In the genomic region with DNA sequence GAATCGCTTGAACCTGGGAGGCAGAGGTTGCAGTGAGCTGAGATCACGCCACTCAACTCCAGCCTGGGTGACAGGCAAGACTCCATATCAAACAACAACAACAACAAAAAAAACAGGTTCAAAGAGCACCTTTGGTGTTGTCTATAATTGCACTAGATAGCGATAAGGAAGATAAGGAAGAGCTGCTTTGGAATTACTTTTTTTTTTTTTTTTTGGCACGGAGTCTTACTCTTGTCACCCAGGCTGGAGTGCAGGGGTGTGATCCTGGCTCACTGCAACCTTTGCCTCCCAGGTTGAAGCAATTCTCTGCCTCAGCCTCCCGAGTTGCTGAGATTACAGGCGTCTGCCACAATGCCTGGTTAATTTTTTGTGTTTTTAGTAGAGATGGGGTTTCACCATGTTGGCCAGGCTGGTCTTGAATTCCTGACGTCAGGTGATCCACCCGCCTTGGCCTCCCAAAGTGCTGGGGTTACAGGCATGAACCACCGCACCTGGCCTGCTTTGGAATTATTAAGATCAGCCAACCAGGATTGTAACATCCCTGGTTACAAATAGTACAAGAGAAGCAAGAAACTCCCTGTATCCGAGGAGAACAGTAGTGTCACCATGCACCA, we compare ENCODE assay signal across 8 cellular contexts.
DNase-seq lines count a peak whose midpoint lies in the region; FAIRE-seq and TF ChIP-seq lines count a peak whose summit lies in the region.
"Not testable (repeated sequence)": the region's sequence is repeated elsewhere in the genome, so short reads cannot be mapped to it uniquely, and the experiment has no call there.

No MANE protein-coding gene starts in this region.

- H3K23me2 ChIP-seq in H1 (ENCODE audit: low read depth, low read length) = not testable (repeated sequence)

- H4K8ac ChIP-seq in H1 (ENCODE audit: extremely low read depth, insufficient read depth, low read length); mesendoderm (ENCODE audit: low read depth, low read length): not testable (repeated sequence)
- H4K8ac ChIP-seq in trophoblast cell (ENCODE audit: low read depth, low read length) = peak overlapping the region; percentile 58

- not testable (repeated sequence) for H3K4me3 ChIP-seq in H1 (ENCODE audit: extremely low read depth in 1 of 4, insufficient read depth in 2 of 4, low read depth in 3 of 4, low read length in 4 of 4); keratinocyte (ENCODE audit: control insufficient read depth in 2 of 3, extremely low read depth in 1 of 3, insufficient read depth in 2 of 3, low read depth in 1 of 3, low read length in 3 of 3); mesendoderm (ENCODE audit: low read length); trophoblast cell (ENCODE audit: low read depth, low read length)

- CTCF ChIA-PET in RWPE1 (lab: Yijun Ruan, JAX) = not testable (repeated sequence)
- CTCF ChIA-PET in MCF 10A (lab: Yijun Ruan, JAX) (interaction anchor here (0.6 to 4.4 kb wide), 13 partner anchors 8 to 256 kb away, joined by 3 to 20 read pairs (median 4); no protein-coding TSS in a partner anchor), H1 (lab: Charles Lee; ENCODE audit: partially characterized antibody) (interaction anchor here (0.6 to 1.9 kb wide), 5 partner anchors 14 to 543 kb away, joined by 3 to 6 read pairs (median 3); no protein-coding TSS in a partner anchor)

- H3K27me3 ChIP-seq in H1 (replicated peaks in 1 of 4; ENCODE audit: control insufficient read depth in 3 of 4, extremely low read depth in 1 of 4, insufficient read depth in 3 of 4, low read length in 3 of 4); keratinocyte (ENCODE audit: control insufficient read depth, extremely low read depth, insufficient read depth, low read length); mesendoderm (ENCODE audit: insufficient read depth, low read length, poor library complexity); trophoblast cell (ENCODE audit: insufficient read depth, low read length): not testable (repeated sequence)

- H2AK5ac ChIP-seq in H1 (ENCODE audit: low read depth, low read length) (peak overlapping the region; percentile 75; the same call in 1 of the 2 replicates), mesendoderm (ENCODE audit: low read length) (peak overlapping the region; percentile 66), trophoblast cell (ENCODE audit: low read length) (peak overlapping the region; percentile 90)

- not testable (repeated sequence) for H3K9me3 Mint-ChIP-seq in MCF 10A (ENCODE audit: unreplicated experiment); type B pancreatic cell

- not testable (repeated sequence) for H3K23ac ChIP-seq in H1 (ENCODE audit: insufficient read length); trophoblast cell (ENCODE audit: low read length)
- peak overlapping the region; percentile 54 for H3K23ac ChIP-seq in mesendoderm (ENCODE audit: low read length)

- not testable (repeated sequence) for H2AFZ ChIP-seq in H1 (ENCODE audit: low read length); keratinocyte (ENCODE audit: control insufficient read depth, low read length); trophoblast cell (ENCODE audit: insufficient read depth, low read length, poor library complexity)

- not testable (repeated sequence) for H4K20me1 ChIP-seq in H1 (replicated peaks in 1 of 2; ENCODE audit: control insufficient read depth in 1 of 2, insufficient read depth in 2 of 2, low read length in 2 of 2); keratinocyte (ENCODE audit: control insufficient read depth, extremely low read depth, insufficient read depth, low read length)

- not testable (repeated sequence) for TF ChIP-seq EP300 in H1 (IDR thresholded peaks at IDR 0.05; ENCODE audit: borderline replicate concordance in 1 of 2, low read depth in 2 of 2, low read length in 2 of 2)

- H3K27ac ChIP-seq in RWPE1 (peak overlapping the region; percentile 68), mesendoderm (ENCODE audit: low read depth, low read length) (peak overlapping the region; percentile 60)
- not testable (repeated sequence) for H3K27ac ChIP-seq in H1 (ENCODE audit: low read depth, low read length); keratinocyte (ENCODE audit: control insufficient read depth, insufficient read depth, low read length); trophoblast cell (ENCODE audit: low read depth, low read length)

- not testable (repeated sequence) for TF ChIP-seq CTCF in RWPE1 (conservative IDR thresholded peaks at IDR 0.05; ENCODE audit: low read depth); MCF 10A (IDR thresholded peaks at IDR 0.05; ENCODE audit: unreplicated experiment); H1 (IDR thresholded peaks at IDR 0.05; ENCODE audit: control extremely low read depth in 1 of 3, insufficient read depth in 1 of 3, low read depth in 1 of 3, low read length in 3 of 3); keratinocyte (optimal IDR thresholded peaks at IDR 0.05 in 1 of 3, IDR thresholded peaks at IDR 0.05 in 1 of 3, conservative IDR thresholded peaks at IDR 0.05 in 1 of 3; ENCODE audit: extremely low read depth in 1 of 3, insufficient read depth in 2 of 3, low read length in 3 of 3); type B pancreatic cell (conservative IDR thresholded peaks at IDR 0.05)

- not testable (repeated sequence) for H3K56ac ChIP-seq in H1 (replicated peaks; ENCODE audit: insufficient read length, low read depth, low read length); mesendoderm (ENCODE audit: low read length)

- H3K4me1 Mint-ChIP-seq in MCF 10A (ENCODE audit: insufficient read depth, unreplicated experiment) (peaks cover 45% of the 10 kb centered on the region), type B pancreatic cell (ENCODE audit: unreplicated experiment) (peaks cover 15% of the 10 kb centered on the region)

- not testable (repeated sequence) for H3K14ac ChIP-seq in H1 (ENCODE audit: insufficient read length)
- H3K14ac ChIP-seq in trophoblast cell (ENCODE audit: low read length) = peak overlapping the region; percentile 53

- H4K12ac ChIP-seq in trophoblast cell (ENCODE audit: low read depth, low read length) = not testable (repeated sequence)

- peak; percentile 53 for DNase-seq in HT-29 (ENCODE audit: low spot score)
- not testable (repeated sequence) for DNase-seq in RWPE1 (ENCODE audit: low spot score); MCF 10A (ENCODE audit: unreplicated experiment); H1 (ENCODE audit: low read depth in 1 of 2, low spot score in 2 of 2); keratinocyte (ENCODE audit: low read depth, low spot score); type B pancreatic cell (ENCODE audit: extremely low spot score, unreplicated experiment)
- DNase-seq in mesendoderm = peak; percentile 54
- peak in 1 of 2 donors; percentile 47 for DNase-seq in trophoblast cell

- H3K27ac Mint-ChIP-seq in MCF 10A (ENCODE audit: low read depth, unreplicated experiment) (peak overlapping the region; percentile 95), type B pancreatic cell (peak overlapping the region; percentile 11)

- not testable (repeated sequence) for FAIRE-seq in H1 (lab: Jason Lieb, UNC); keratinocyte (lab: Jason Lieb, UNC)

- H4K91ac ChIP-seq in H1 (replicated peaks; ENCODE audit: insufficient read length, low read length) = not testable (repeated sequence)
- H4K91ac ChIP-seq in trophoblast cell (ENCODE audit: low read depth, low read length) = peak overlapping the region; percentile 82

- H3K4me2 ChIP-seq in H1 (ENCODE audit: insufficient read depth in 1 of 2, low read depth in 2 of 2, low read length in 2 of 2); mesendoderm (ENCODE audit: low read length); trophoblast cell (ENCODE audit: low read length): not testable (repeated sequence)
- peak overlapping the region; percentile 30 for H3K4me2 ChIP-seq in keratinocyte (ENCODE audit: control insufficient read depth, extremely low read depth, insufficient read depth, low read depth, low read length)

- not testable (repeated sequence) for H3K9me3 ChIP-seq in H1 (ENCODE audit: insufficient read depth in 2 of 2, low read depth in 1 of 2, low read length in 1 of 2); keratinocyte (ENCODE audit: control insufficient read depth, low read depth, low read length); trophoblast cell (ENCODE audit: insufficient read depth, low read depth, low read length)

- H3K9me1 ChIP-seq in keratinocyte (ENCODE audit: control insufficient read depth, extremely low read depth, insufficient read depth, low read length) = not testable (repeated sequence)

- TF ChIP-seq RAD21 in H1 (IDR thresholded peaks at IDR 0.05 in 1 of 2, conservative IDR thresholded peaks at IDR 0.05 in 1 of 2; ENCODE audit: low read depth in 2 of 2, low read length in 2 of 2) = not testable (repeated sequence)

- H4K5ac ChIP-seq in H1 (ENCODE audit: insufficient read length, low read depth, low read length); mesendoderm (ENCODE audit: low read length): not testable (repeated sequence)

- H2BK120ac ChIP-seq in H1 (replicated peaks; ENCODE audit: low read depth, low read length); mesendoderm (ENCODE audit: low read depth, low read length): not testable (repeated sequence)
- peak overlapping the region; percentile 85 for H2BK120ac ChIP-seq in trophoblast cell (ENCODE audit: insufficient read depth, low read length, poor library complexity)

- H3K4me1 ChIP-seq in H1 (replicated peaks in 1 of 4; ENCODE audit: control insufficient read depth in 3 of 4, insufficient read depth in 4 of 4, low read length in 3 of 4); mesendoderm (ENCODE audit: control insufficient read depth, low read depth, low read length): not testable (repeated sequence)
- H3K4me1 ChIP-seq in keratinocyte (ENCODE audit: control insufficient read depth, extremely low read depth, insufficient read depth, low read length) (peaks cover 45% of the 10 kb centered on the region), trophoblast cell (ENCODE audit: control insufficient read depth in 1 of 2, insufficient read depth in 2 of 2, low read length in 2 of 2) (peaks cover 20 to 21% of the 10 kb centered on the region in 2 experiments)

- not testable (repeated sequence) for H3K79me1 ChIP-seq in H1 (ENCODE audit: low read depth, low read length); mesendoderm (ENCODE audit: low read length)
- H3K79me1 ChIP-seq in trophoblast cell (ENCODE audit: low read length) = peaks cover 17% of the 10 kb centered on the region

- not testable (repeated sequence) for H3K36me3 Mint-ChIP-seq in MCF 10A (ENCODE audit: insufficient read depth, unreplicated experiment); type B pancreatic cell

- not testable (repeated sequence) for BruUV-seq in MCF 10A (replicated peaks; lab: Mats Ljungman, UMichigan)

- not testable (repeated sequence) for TF ChIP-seq POLR2A in H1 (IDR thresholded peaks at IDR 0.05; ENCODE audit: control extremely low read depth in 1 of 2, low read depth in 2 of 2, low read length in 2 of 2)

- not testable (repeated sequence) for H3K18ac ChIP-seq in H1 (ENCODE audit: extremely low read depth, low read length); mesendoderm (ENCODE audit: low read length)
- H3K18ac ChIP-seq in trophoblast cell (ENCODE audit: low read length) = peak overlapping the region; percentile 64

- H3K9ac ChIP-seq in H1 (replicated peaks in 1 of 4; ENCODE audit: extremely low read depth in 1 of 4, low read depth in 3 of 4, low read length in 3 of 4); keratinocyte (ENCODE audit: control insufficient read depth, extremely low read depth, insufficient read depth, low read length); mesendoderm (ENCODE audit: low read length); trophoblast cell (ENCODE audit: low read length): not testable (repeated sequence)

- not testable (repeated sequence) for H2BK15ac ChIP-seq in H1 (ENCODE audit: low read length); mesendoderm (replicated peaks; ENCODE audit: low read depth)

- intact Hi-C loops in MCF 10A (cut with micrococcal nuclease) = not testable (repeated sequence)

- H3K4ac ChIP-seq in H1 (replicated peaks; ENCODE audit: insufficient read length, low read depth, low read length); mesendoderm (ENCODE audit: low read depth, low read length); trophoblast cell (ENCODE audit: low read depth, low read length): not testable (repeated sequence)

- dilution Hi-C loops in keratinocyte (cut with MboI; ENCODE audit: extremely low pct_ligation_motif_present, low sequenced_read_pairs) = not testable (repeated sequence)

- POLR2A ChIA-PET in RWPE1 (lab: Yijun Ruan, JAX; ENCODE audit: low non-redundant PET) = not testable (repeated sequence)
- POLR2A ChIA-PET in MCF 10A (lab: Yijun Ruan, JAX) = interaction anchor here (0.5 to 36.1 kb wide), 7 partner anchors 8 to 108 kb away, joined by 3 to 1703 read pairs (median 13); partner anchors contain the start of genes BEST1 and FTH1
- POLR2A ChIA-PET in H1 (lab: Charles Lee; ENCODE audit: partially characterized antibody) = interaction anchor here (0.6 to 4.1 kb wide), 4 partner anchors 75 to 167 kb away, joined by 3 to 16 read pairs (median 4); partner anchors contain the start of gene FTH1

- not testable (repeated sequence) for H3K79me2 ChIP-seq in H1 (ENCODE audit: control insufficient read depth in 1 of 2, insufficient read depth in 2 of 2, low read length in 2 of 2); keratinocyte (ENCODE audit: control insufficient read depth, insufficient read depth, low read length); mesendoderm (ENCODE audit: control insufficient read depth, insufficient read depth, low read length); trophoblast cell (ENCODE audit: control insufficient read depth, insufficient read depth, low read length, poor library complexity)

- not testable (repeated sequence) for H3K27me3 Mint-ChIP-seq in MCF 10A (ENCODE audit: insufficient read depth, unreplicated experiment); type B pancreatic cell

- not testable (repeated sequence) for H2BK20ac ChIP-seq in H1 (ENCODE audit: low read length)

- WGBS in H1 (ENCODE audit: extremely low coverage in 1 of 2, insufficient coverage in 1 of 2, insufficient read length in 1 of 2, insufficient replicate concordance in 2 of 2, low coverage in 1 of 2, low lambda C conversion rate in 2 of 2, missing lambda C conversion rate in 1 of 2), 2 experiments = 85% methylated on average over 9 of the region's 10 CpGs; no CpG with 5 or more reads in 1 of the 2 experiments
- no CpG with 5 or more reads among the region's 10 CpGs for WGBS in mesendoderm (ENCODE audit: extremely low coverage, insufficient coverage, low lambda C conversion rate)
- no CpG with 5 or more reads among the region's 10 CpGs for whole genome bisulfite sequencing in trophoblast cell (ENCODE audit: extremely low coverage, insufficient coverage, insufficient read length)

- not testable (repeated sequence) for H3K4me3 Mint-ChIP-seq in MCF 10A (ENCODE audit: unreplicated experiment); type B pancreatic cell

- H3K36me3 ChIP-seq in H1 (ENCODE audit: control insufficient read depth in 2 of 4, insufficient read depth in 4 of 4, low read length in 3 of 4); keratinocyte (ENCODE audit: control insufficient read depth in 2 of 2, extremely low read depth in 1 of 2, insufficient read depth in 2 of 2, low read length in 2 of 2); mesendoderm (ENCODE audit: control insufficient read depth, insufficient read depth, low read length); trophoblast cell (ENCODE audit: control insufficient read depth in 1 of 2, insufficient read depth in 2 of 2, low read length in 2 of 2): not testable (repeated sequence)

- not testable (repeated sequence) for H2BK5ac ChIP-seq in H1 (ENCODE audit: low read depth, low read length); mesendoderm (ENCODE audit: low read length); trophoblast cell (ENCODE audit: low read depth, low read length, poor library complexity)

- not testable (repeated sequence) for H2BK12ac ChIP-seq in H1 (ENCODE audit: low read depth, low read length)
- H2BK12ac ChIP-seq in trophoblast cell (ENCODE audit: low read length) = peak overlapping the region; percentile 89
